In genomic region chr2:32952759-32953476, GRCh38 we compare ENCODE assay signal across 23 cellular contexts. TPM values are rescaled to one million over a fixed set of nuclear protein-coding genes. Genes with fewer than 3 reads are reported as not detected.
DNase-seq lines count a peak whose midpoint lies in the region; ATAC-seq and TF ChIP-seq lines count a peak whose summit lies in the region.
"Had no signal": no experiment of that assay in that cellular context is flagged by ENCODE, and none has a peak within 500 bp of the region (broad histone marks: within the 10 kb centered on the region; RNA-seq: fewer than 3 reads in every experiment).

No MANE protein-coding gene starts in this region.

- H3K4me3 ChIP-seq in heart left ventricle (no peak overlapping the region), muscle layer of colon (ENCODE audit: low read depth in 1 of 2, low read length in 2 of 2) (no peak overlapping the region), upper lobe of right lung (no peak overlapping the region)
- H3K4me3 ChIP-seq: BLaER1, GM23338, HAP-1, PC-9 had no signal

- no peaks in the 10 kb centered on the region for H3K9me3 ChIP-seq in heart left ventricle
- H3K9me3 ChIP-seq in muscle layer of colon (ENCODE audit: low read length): no peaks in the 10 kb centered on the region
- no peaks in the 10 kb centered on the region for H3K9me3 ChIP-seq in upper lobe of right lung
- H3K9me3 ChIP-seq: BLaER1, HAP-1, SK-N-SH had no signal

- DNase-seq in NCI-H1092 (lab: John Stamatoyannopoulos, UW): peak; percentile 30
- peak; percentile 73 to 81 for DNase-seq in NCI-H446 (lab: John Stamatoyannopoulos, UW)
- peak in 1 of 5 donors; percentile 25 for DNase-seq in heart left ventricle
- DNase-seq in upper lobe of right lung: no peak
- DNase-seq in NCI-H748 (lab: John Stamatoyannopoulos, UW; ENCODE audit: unreplicated experiment): no peak
- no peak for DNase-seq in DMS114 treated with DMSO at 0.1 percent for 48 hours (lab: John Stamatoyannopoulos, UW; ENCODE audit: unreplicated experiment)
- DNase-seq: CD4-positive, alpha-beta T cell; COR-L47; DMS 273 treated with DMSO at 0.1 percent for 48 hours; DND-41; Kasumi-1; NCI-H1436 treated with DMSO at 0.1 percent for 48 hours; NCI-H2029 treated with DMSO at 0.1 percent for 48 hours; NCI-H226; NCI-H524 treated with DMSO at 0.1 percent for 48 hours; RPMI8226; SIG-M5; SK-N-SH had no signal

- peak; percentile 54 to 85 (median 78) for ATAC-seq in heart left ventricle
- no peak for ATAC-seq in upper lobe of right lung
- ATAC-seq: GM23338 had no signal

- H3K36me3 ChIP-seq in heart left ventricle (peaks cover 0 to 4% (median 0%) of the 10 kb centered on the region in 9 donors), muscle layer of colon (ENCODE audit: insufficient read depth, low read length) (no peaks in the 10 kb centered on the region), upper lobe of right lung (no peaks in the 10 kb centered on the region)
- H3K36me3 ChIP-seq: BLaER1, HAP-1 had no signal

- H3K27ac ChIP-seq in heart left ventricle: peak overlapping the region in 10 of 12 donors; percentile 10 to 73 (median 36)
- H3K27ac ChIP-seq in muscle layer of colon (ENCODE audit: low read depth, low read length): peak overlapping the region; percentile 5
- no peak overlapping the region for H3K27ac ChIP-seq in upper lobe of right lung
- H3K27ac ChIP-seq: BLaER1, PC-9 had no signal

- H3K4me1 ChIP-seq in heart left ventricle (peaks cover 0 to 48% (median 12%) of the 10 kb centered on the region in 12 donors), muscle layer of colon (ENCODE audit: insufficient read depth, low read length) (peaks cover 21% of the 10 kb centered on the region), upper lobe of right lung (no peaks in the 10 kb centered on the region)
- H3K4me1 ChIP-seq: HAP-1 had no signal

- TF ChIP-seq CTCF in heart left ventricle (IDR thresholded peaks at IDR 0.05) (no peak), upper lobe of right lung (IDR thresholded peaks at IDR 0.05) (no peak)

- intact Hi-C loops in heart left ventricle (cut with DNase I): loop anchor here in 2 of 10 donors (5.0 to 10.0 kb wide), 2 partner anchors 62 to 79 kb away; no protein-coding TSS in a partner anchor
- intact Hi-C loops in upper lobe of right lung (cut with DNase I): no loop called here

- no peak for TF ChIP-seq POLR2A in heart left ventricle (IDR thresholded peaks at IDR 0.05)

- no peak overlapping the region for H3K9ac ChIP-seq in muscle layer of colon (ENCODE audit: low read length)
- H3K9ac ChIP-seq: BLaER1, SK-N-SH had no signal

- H3K27me3 ChIP-seq in heart left ventricle: peaks cover 0 to 17% (median 0%) of the 10 kb centered on the region in 9 donors
- H3K27me3 ChIP-seq in muscle layer of colon (ENCODE audit: control insufficient read depth in 1 of 2, insufficient read depth in 2 of 2, low read length in 2 of 2): no peaks in the 10 kb centered on the region
- peaks cover 23% of the 10 kb centered on the region for H3K27me3 ChIP-seq in upper lobe of right lung

- 47 to 66% (median 61%) methylated on average over 10 of the region's 10 CpGs for WGBS in heart left ventricle, 4 donors

RNA-seq across cellular contexts. Expression of gene LTBP1, which starts 6.2 kb away (rescaled TPM):
- 100 to 1,000 TPM in 6 of 9 donors, 10 to 100 TPM in 3; 63.4 to 150 (median 103) TPM for total RNA-seq in heart left ventricle
- polyA plus RNA-seq in heart left ventricle: 10 to 100 TPM; 23.5 to 50.1 TPM
- 36.0 TPM for total RNA-seq in upper lobe of right lung

Comparison
In these comparisons a context has a peak if more than half of its experiments do, and no peak if none do; other contexts are left out.
1. DNase-seq: peak in NCI-H1092 (single experiment) and NCI-H446 (2 of 2); none in upper lobe of right lung (single experiment), NCI-H748 (single experiment) and DMS114 treated with DMSO at 0.1 percent for 48 hours (single experiment).